ENCODE assay signal across 8 cellular contexts in the genomic region with DNA sequence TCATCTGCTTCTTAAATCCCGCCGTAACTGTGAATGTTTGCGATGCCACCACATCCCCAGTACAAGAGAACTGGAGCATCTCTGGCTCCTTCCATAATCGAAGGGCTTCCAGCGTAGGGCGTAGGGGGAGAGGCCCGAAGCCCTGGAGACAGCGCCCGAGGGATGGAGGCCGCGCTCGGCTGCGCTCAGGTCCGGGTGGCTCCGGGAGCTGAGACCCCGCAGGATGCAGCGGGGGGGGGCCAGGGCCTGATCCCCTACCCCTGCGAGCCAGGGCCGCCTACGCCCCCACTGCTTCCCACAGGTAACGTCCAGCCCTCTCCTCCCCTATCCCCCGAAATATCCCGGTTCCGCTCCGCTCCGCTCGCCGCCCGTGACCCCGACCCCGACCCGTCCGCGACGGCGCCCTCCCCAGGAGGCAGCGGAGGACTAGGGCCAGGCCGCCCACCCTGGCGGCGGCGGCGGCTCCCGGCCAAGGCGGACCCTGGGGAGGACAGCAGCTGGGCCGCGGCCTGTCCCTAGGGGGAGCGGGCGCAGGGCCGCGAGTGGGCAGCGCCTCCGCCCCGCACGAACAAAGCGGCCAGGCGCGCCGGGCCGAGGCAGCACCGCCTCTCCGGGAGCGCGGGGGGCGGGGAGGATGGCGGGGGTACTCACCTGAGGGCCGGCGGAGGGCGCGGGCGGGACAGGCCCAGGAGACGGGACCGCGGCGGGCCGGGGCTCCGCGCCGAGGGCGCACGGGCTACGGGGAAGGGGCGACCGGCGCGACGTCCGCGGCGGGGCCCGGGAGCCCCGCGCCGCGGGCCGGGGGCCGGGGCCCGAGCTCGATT. TPM values are rescaled to one million over a fixed set of nuclear protein-coding genes. Genes with fewer than 3 reads are reported as not detected.
DNase-seq lines count a peak whose midpoint lies in the region; ATAC-seq and TF ChIP-seq lines count a peak whose summit lies in the region.

No MANE protein-coding gene starts in this region.

- H3K36me3 Mint-ChIP-seq in CD14-positive monocyte, result peaks cover 0 to 9% of the 10 kb centered on the region in 2 donors

- H3K9me3 Mint-ChIP-seq in CD14-positive monocyte, result no peaks in the 10 kb centered on the region

- peak overlapping the region; percentile 94 for H3K4me2 ChIP-seq in GM23248 (ENCODE audit: unreplicated experiment)

- H3K9ac ChIP-seq in GM23248, result peak overlapping the region; percentile 87

- H3K36me3 ChIP-seq in GM23248 (ENCODE audit: low read depth) (no peaks in the 10 kb centered on the region), brain microvascular endothelial cell (replicated peaks) (no peaks in the 10 kb centered on the region)

- intact Hi-C loops in CD14-positive monocyte (cut with micrococcal nuclease), result no loop called here

- no peaks in the 10 kb centered on the region for H3K27me3 ChIP-seq in GM23248 (replicated peaks; ENCODE audit: insufficient read depth)
- H3K27me3 ChIP-seq in brain microvascular endothelial cell (replicated peaks), result no peaks in the 10 kb centered on the region

- H3K9me3 ChIP-seq in GM23248 (ENCODE audit: low read depth), result no peaks in the 10 kb centered on the region

- 1 to 2% methylated on average over 22 to 52 of the region's 98 CpGs for WGBS in GM23248 (ENCODE audit: low coverage in 1 of 2, low lambda C conversion rate in 2 of 2, missing lambda C conversion rate in 2 of 2), 2 experiments

- H3K27ac Mint-ChIP-seq in CD14-positive monocyte, result peak overlapping the region in 5 of 7 donors; percentile 2 to 87 (median 57)

- peaks cover 16% of the 10 kb centered on the region for H3K4me1 ChIP-seq in GM23248 (ENCODE audit: insufficient read depth)

- no peak for ATAC-seq in GM18870 (IDR thresholded peaks at IDR 0.05; ENCODE audit: unreplicated experiment)

- DNase-seq in CD14-positive monocyte (ENCODE audit: low spot score) (no peak), GM23248 (peak; percentile 74), NCI-H2227 (lab: John Stamatoyannopoulos, UW; ENCODE audit: unreplicated experiment) (peak; percentile 65), brain microvascular endothelial cell (no peak), retina (peak; percentile 85), SKM-1 treated with dmso at 0.1 percent for 144 hours (lab: John Stamatoyannopoulos, UW; ENCODE audit: unreplicated experiment) (no peak)

- H2AFZ ChIP-seq in GM23248, result peak overlapping the region; percentile 97

- H3K4me3 Mint-ChIP-seq in CD14-positive monocyte, result peak overlapping the region; percentile 91 to 99

- peaks cover 52% of the 10 kb centered on the region for H3K79me2 ChIP-seq in GM23248 (ENCODE audit: insufficient read depth)

- peaks cover 4 to 8% (median 6%) of the 10 kb centered on the region in 3 donors for H3K27me3 Mint-ChIP-seq in CD14-positive monocyte (ENCODE audit: low read depth in 3 of 3)

- H3K4me3 ChIP-seq in GM23248 (peak overlapping the region; percentile 84), brain microvascular endothelial cell (ENCODE audit: low read depth, low read length) (peak overlapping the region; percentile 80), iPS-11a (ENCODE audit: low read depth, low read length) (peak overlapping the region; percentile 75)

- H3K4me1 Mint-ChIP-seq in CD14-positive monocyte, result peaks cover 44% of the 10 kb centered on the region

- TF ChIP-seq CTCF in CD14-positive monocyte (IDR thresholded peaks at IDR 0.05) (peak; percentile 12), brain microvascular endothelial cell (IDR thresholded peaks at IDR 0.05; ENCODE audit: low read depth, low read length, missing control alignments) (peak; percentile 9)

- in situ Hi-C loops in GM23248 (cut with MboI), result no loop called here
- in situ Hi-C loops in brain microvascular endothelial cell (cut with HindIII; ENCODE audit: low pct_ligation_motif_present, low sequenced_read_pairs), result no loop called here

- H3K9me2 ChIP-seq in GM23248 (ENCODE audit: insufficient read depth), result no peaks in the 10 kb centered on the region

- H4K20me1 ChIP-seq in GM23248 (ENCODE audit: insufficient read depth), result 0 out of 2 replicates have a peak, but pooled peaks cover 3% of the 10 kb centered on the region

- H3F3A ChIP-seq in GM23248 (ENCODE audit: insufficient read depth), result 0 out of 2 replicates have a peak, but pooled peaks cover 5% of the 10 kb centered on the region

- H3K27ac ChIP-seq in GM23248 (peak overlapping the region; percentile 68), brain microvascular endothelial cell (peak overlapping the region; percentile 73)

RNA-seq across cellular contexts. Expression of gene WDFY3, which starts 0.7 kb away (rescaled TPM):
- polyA plus RNA-seq in CD14-positive monocyte (1 to 10 TPM; 5.6 to 5.9 TPM), GM23248 (2016; fragmentation: Nextera tagmentation; extraction: Ambion mirVana) (3.1 and 3.3 TPM in 2 replicates)
- total RNA-seq in GM23248 (2014; rRNA removed; shearing (Covaris generic)), result 38.7 and 45.6 TPM in 2 replicates

Comparison
In these comparisons a context has a peak if more than half of its experiments do, and no peak if none do; other contexts are left out.
1. DNase-seq: peak in GM23248 (single experiment), NCI-H2227 (single experiment) and retina (single experiment); none in CD14-positive monocyte (single experiment), brain microvascular endothelial cell (single experiment) and SKM-1 treated with dmso at 0.1 percent for 144 hours (single experiment).
2. Peak in every context shown above with its lines, with median percentiles within 50 percentile points of each other: H3K4me3 ChIP-seq.